28 cellular contexts compared by ENCODE assay signal in the genomic region with DNA sequence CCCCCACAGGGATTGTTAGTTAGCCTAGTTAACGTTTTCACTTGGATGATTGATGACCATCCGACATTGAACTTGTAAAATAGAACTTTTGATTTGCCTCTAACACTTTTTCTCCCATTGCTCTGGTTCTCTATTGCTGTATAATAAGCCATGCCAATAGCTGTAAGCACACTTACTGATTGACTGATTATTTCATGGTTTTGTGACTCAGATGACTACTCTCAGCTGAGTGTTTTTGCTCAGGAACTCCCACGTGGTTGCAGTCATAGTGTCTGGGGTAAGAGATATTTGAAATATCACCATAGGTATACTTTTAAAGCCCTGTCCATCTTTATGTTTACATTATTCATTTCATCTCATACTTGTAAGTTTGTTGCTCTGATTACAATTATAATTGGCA.
"Had no signal": no experiment of that assay in that cellular context is flagged by ENCODE, and none has a peak within 500 bp of the region (broad histone marks: within the 10 kb centered on the region; RNA-seq: fewer than 3 reads in every experiment).

No MANE protein-coding gene starts in this region.

- DNase-seq: activated CD4-positive, alpha-beta memory T cell treated with anti-CD3 and anti-CD28 coated beads for 36 hours; activated CD4-positive, alpha-beta T cell treated with anti-CD3 and anti-CD28 coated beads, Interleukin-2, amount 10 ng/mL, durations not matched to agents 24 days and 14 days; activated CD4-positive, CD25-positive, alpha-beta regulatory T cell treated with anti-CD3 and anti-CD28 coated beads, Interleukin-2, amount 50 U/mL, for 72 hours; activated CD8-positive, alpha-beta memory T cell treated with anti-CD3 and anti-CD28 coated beads, Interleukin-2, amount 50 U/mL, for 4 hours; activated gamma-delta T cell; activated naive CD4-positive, alpha-beta T cell treated with anti-CD3 and anti-CD28 coated beads, Interleukin-2, amount 10 ng/mL, durations not matched to agents 7 days and 5 days; activated naive CD8-positive, alpha-beta T cell treated with anti-CD3 and anti-CD28 coated beads, Interleukin-2, amount 10 ng/mL, durations not matched to agents 7 days and 5 days; activated T-cell treated with anti-CD3 and anti-CD28 coated beads, Interleukin-2, amount 50 U/mL, for 24 hours; amniotic stem cell; central memory CD4-positive, alpha-beta T cell; endodermal cell; glutamatergic neuron; islet precursor cell; left colon; midbrain; naive thymus-derived CD4-positive, alpha-beta T cell; ovary; sigmoid colon; stimulated activated CD4-positive, alpha-beta T cell treated with anti-CD3 and anti-CD28 coated beads, Interleukin-2, amount 100 ng/mL, for 24 hours; stimulated activated naive B cell treated with anti-CD40 and anti-IgM and Interleukin-4, amounts not matched to agents 10 μg/mL and 1 μg/mL and 100 μg/mL, for 72 hours; stomach; T-helper 9 cell; thyroid gland; upper lobe of left lung had no signal

- H3K4me3 ChIP-seq: esophagus muscularis mucosa, ovary, prostate gland, sigmoid colon, smooth muscle cell, stomach, thyroid gland, upper lobe of left lung, vagina had no signal

- ATAC-seq: left colon; naive thymus-derived CD4-positive, alpha-beta T cell; stimulated activated naive B cell treated with anti-CD40 and anti-IgM and Interleukin-4, amounts not matched to agents 10 μg/mL and 1 μg/mL and 100 μg/mL, for 72 hours had no signal
